In genomic region chr7:37031571-37032257, GRCh38 we compare ENCODE assay signal across 8 cellular contexts.
A peak's percentile ranks its signal among the peaks of the same experiment; 100 is the strongest.
DNase-seq lines count a peak whose midpoint lies in the region; ATAC-seq and TF ChIP-seq lines count a peak whose summit lies in the region.

No MANE protein-coding gene starts in this region.

- no peaks in the 10 kb centered on the region for H3K79me2 ChIP-seq in neural progenitor cell (ENCODE audit: low read depth)

- H4K20me1 ChIP-seq in neural progenitor cell (ENCODE audit: low read depth) = no peaks in the 10 kb centered on the region

- ATAC-seq in GM18870 (IDR thresholded peaks at IDR 0.05; ENCODE audit: unreplicated experiment) (no peak), HG03442 (IDR thresholded peaks at IDR 0.05; ENCODE audit: unreplicated experiment) (no peak)

- peaks cover 2% of the 10 kb centered on the region for H3K36me3 Mint-ChIP-seq in neural progenitor cell

- H3K9me3 ChIP-seq in neural progenitor cell (ENCODE audit: low read depth) (no peaks in the 10 kb centered on the region), thyroid gland (no peaks in the 10 kb centered on the region)

- intact Hi-C loops in thyroid gland (cut with DNase I) = no loop called here

- 47 to 64% methylated on average over 9 of the region's 9 CpGs for WGBS in thyroid gland, 2 donors

- H3K27ac Mint-ChIP-seq in neural progenitor cell = peak overlapping the region; percentile 95

- no peak overlapping the region for H3K4me3 Mint-ChIP-seq in neural progenitor cell

- TF ChIP-seq CTCF in fibroblast of pulmonary artery (IDR thresholded peaks at IDR 0.05; ENCODE audit: low read length, missing control alignments) (no peak), neural progenitor cell (IDR thresholded peaks at IDR 0.05) (no peak), thyroid gland (IDR thresholded peaks at IDR 0.05) (no peak)

- H3K4me1 ChIP-seq in neural progenitor cell = peaks cover 4% of the 10 kb centered on the region
- H3K4me1 ChIP-seq in thyroid gland = peaks cover 7 to 33% of the 10 kb centered on the region in 2 donors

- no peak overlapping the region for H3K4me3 ChIP-seq in fibroblast of pulmonary artery (replicated peaks; ENCODE audit: low read depth, low read length)
- no peak overlapping the region for H3K4me3 ChIP-seq in neural progenitor cell
- no peak overlapping the region for H3K4me3 ChIP-seq in thyroid gland (replicated peaks in 1 of 3)

- TF ChIP-seq POLR2A in thyroid gland (IDR thresholded peaks at IDR 0.05) = no peak

- no peak overlapping the region for H2AFZ ChIP-seq in neural progenitor cell (replicated peaks)

- peak overlapping the region; percentile 15 for H3K4me2 ChIP-seq in neural progenitor cell

- H3K27me3 ChIP-seq in neural progenitor cell (no peaks in the 10 kb centered on the region), thyroid gland (no peaks in the 10 kb centered on the region)

- H3K4me1 Mint-ChIP-seq in neural progenitor cell = peaks cover 39% of the 10 kb centered on the region

- H3K27me3 Mint-ChIP-seq in neural progenitor cell (ENCODE audit: insufficient read depth, low read depth) = no peaks in the 10 kb centered on the region

- H3F3A ChIP-seq in neural progenitor cell (ENCODE audit: low read depth) = no peaks in the 10 kb centered on the region

- DNase-seq in GM03348 (ENCODE audit: low spot score) (peak; percentile 93), NCI-H2227 treated with DMSO at 0.1 percent for 48 hours (lab: John Stamatoyannopoulos, UW) (peak; percentile 91), fibroblast of pulmonary artery (ENCODE audit: low read depth) (peak; percentile 99), neural progenitor cell (ENCODE audit: low spot score) (peak; percentile 54), thyroid gland (peak; percentile 42 to 55)
- DNase-seq in activated T-cell treated with anti-CD3 and anti-CD28 coated beads, Interleukin-2, amount 50 U/mL, for 48 hours = peak; percentile 50 to 62

- peaks cover 7% of the 10 kb centered on the region for H3K9me3 Mint-ChIP-seq in neural progenitor cell

- no peaks in the 10 kb centered on the region for H3K36me3 ChIP-seq in neural progenitor cell
- H3K36me3 ChIP-seq in thyroid gland = no peaks in the 10 kb centered on the region

- H3K27ac ChIP-seq in neural progenitor cell (no peak overlapping the region), thyroid gland (peak overlapping the region; percentile 3 to 72 (median 66))

- H3K9ac ChIP-seq in neural progenitor cell = no peak overlapping the region

Comparison
In these comparisons a context has a peak if more than half of its experiments do, and no peak if none do; other contexts are left out.
1. DNase-seq: peak in every context shown above with its lines; median percentile 99 in fibroblast of pulmonary artery; 93 in GM03348; 91 in NCI-H2227 treated with DMSO at 0.1 percent for 48 hours; 56 in activated T-cell treated with anti-CD3 and anti-CD28 coated beads, Interleukin-2, amount 50 U/mL, for 48 hours; 54 in neural progenitor cell; 48 in thyroid gland.